In the genomic region with DNA sequence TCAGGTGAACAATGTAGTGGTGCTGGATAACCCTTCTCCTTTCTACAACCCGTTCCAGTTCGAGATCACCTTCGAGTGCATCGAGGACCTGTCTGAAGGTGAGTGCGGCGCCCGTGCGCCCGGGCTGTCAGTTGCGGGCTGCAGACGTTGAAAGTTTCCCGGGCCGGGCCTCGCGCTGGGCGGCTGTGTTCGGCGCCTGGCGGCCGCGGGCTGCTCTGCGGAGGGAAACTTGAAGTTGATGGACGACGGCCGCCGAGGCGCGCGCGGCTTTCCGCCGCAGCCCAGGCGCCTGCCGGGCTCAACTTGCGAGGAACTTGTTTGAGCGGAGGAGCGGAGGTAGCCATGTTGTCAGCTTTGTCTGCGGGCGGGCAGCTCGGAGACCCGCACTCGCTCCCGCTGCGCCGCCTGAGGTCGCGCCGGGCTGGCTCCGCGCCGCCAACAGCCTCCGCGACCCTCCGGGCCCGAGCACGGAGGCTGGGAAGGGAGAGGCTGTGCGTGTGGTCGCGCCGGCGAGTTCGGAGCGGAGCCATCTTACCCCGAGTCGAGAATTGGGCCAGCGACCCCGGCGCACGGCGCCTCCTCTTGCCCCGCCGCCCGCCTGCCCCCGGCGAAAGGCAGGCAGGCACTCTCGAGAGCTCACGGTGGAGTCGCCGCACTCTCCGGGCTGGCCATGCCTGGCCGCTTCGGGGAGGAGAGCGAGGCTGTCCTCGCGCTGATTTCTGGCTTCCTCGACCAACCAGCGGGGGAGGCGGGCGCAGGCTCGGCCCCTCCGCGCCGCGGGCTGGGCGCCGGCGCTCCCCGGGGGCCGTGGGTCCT, we compare ENCODE assay signal across 8 cellular contexts. TPM values are rescaled to one million over a fixed set of nuclear protein-coding genes. Genes with fewer than 3 reads are reported as not detected.
A peak's percentile ranks its signal among the peaks of the same experiment; 100 is the strongest.
DNase-seq lines count a peak whose midpoint lies in the region; TF ChIP-seq lines count a peak whose summit lies in the region.

No MANE protein-coding gene starts in this region.

- 0 out of 2 replicates have a peak, but pooled peaks cover 3% of the 10 kb centered on the region for H3K27me3 Mint-ChIP-seq in HFFc6 (ENCODE audit: insufficient read depth)
- no peaks in the 10 kb centered on the region for H3K27me3 Mint-ChIP-seq in chondrocyte (ENCODE audit: low read depth)

- H3K36me3 Mint-ChIP-seq in HFFc6 (ENCODE audit: low read depth) (peaks cover 16% of the 10 kb centered on the region), chondrocyte (ENCODE audit: low read depth) (peaks cover 14% of the 10 kb centered on the region)

- H3K27ac ChIP-seq in layer of hippocampus (ENCODE audit: low read depth, low read length) = peak overlapping the region; percentile 89

- H3K4me3 Mint-ChIP-seq in HFFc6 = peak overlapping the region; percentile 93
- peak overlapping the region; percentile 87 for H3K4me3 Mint-ChIP-seq in chondrocyte (ENCODE audit: unreplicated experiment)

- H3K27ac Mint-ChIP-seq in HFFc6 (peak overlapping the region; percentile 98), chondrocyte (ENCODE audit: unreplicated experiment) (peak overlapping the region; percentile 98)

- in situ Hi-C loops in GM13976 (cut with MboI; ENCODE audit: low sequenced_read_pairs, unreplicated experiment) = no loop called here

- TF ChIP-seq CTCF in GM13976 (IDR thresholded peaks at IDR 0.05; ENCODE audit: borderline replicate concordance, control extremely low read depth, extremely low read depth, insufficient read depth, missing control alignments) (no peak), HFFc6 (IDR thresholded peaks at IDR 0.05) (no peak), chondrocyte (IDR thresholded peaks at IDR 0.05) (no peak)

- DNase-seq in GM13976 (ENCODE audit: low spot score) (peak; percentile 77), HFFc6 (peak; percentile 45), MV-4-11 (lab: John Stamatoyannopoulos, UW) (peak; percentile 40), chondrocyte (ENCODE audit: low spot score) (no peak), SIG-M5 (lab: John Stamatoyannopoulos, UW) (no peak)
- peak; percentile 72 for DNase-seq in activated CD4-positive, CD25-positive, alpha-beta regulatory T cell treated with anti-CD3 and anti-CD28 coated beads, Interleukin-2, amount 50 U/mL, for 72 hours
- DNase-seq in stimulated activated CD4-positive, alpha-beta T cell treated with anti-CD3 and anti-CD28 coated beads, Interleukin-1b, Interleukin-23, amount 100 ng/mL, for 48 hours = peak; percentile 61

- H3K9me3 Mint-ChIP-seq in HFFc6 (no peaks in the 10 kb centered on the region), chondrocyte (ENCODE audit: low read depth) (no peaks in the 10 kb centered on the region)

- H3K27me3 ChIP-seq in layer of hippocampus (ENCODE audit: control insufficient read depth, insufficient read depth, low read length) = no peaks in the 10 kb centered on the region

- peaks cover 42% of the 10 kb centered on the region for H3K4me1 Mint-ChIP-seq in HFFc6 (ENCODE audit: low read depth)
- peaks cover 48% of the 10 kb centered on the region for H3K4me1 Mint-ChIP-seq in chondrocyte (ENCODE audit: low read depth)

RNA-seq across cellular contexts. Expression of a gene that starts 0.7 kb away (rescaled TPM):
- 10 to 100 TPM; 17.3 to 25.9 (median 21.7) TPM for total RNA-seq in HFFc6 (2021; fragmentation: NEBNext Ultra II Directional; extraction: Animal tissue kit (Norgen Biotek cat#: 25700))
- 18.5 to 28.6 TPM (median 18.7 TPM) in 3 replicates for total RNA-seq in chondrocyte

RNA-seq across cellular contexts. Expression of a gene that starts 40.3 kb away (rescaled TPM):
- total RNA-seq in HFFc6 (2021; fragmentation: NEBNext Ultra II Directional; extraction: Animal tissue kit (Norgen Biotek cat#: 25700)) = 1 to 10 TPM; 4.6 to 5.7 (median 5.0) TPM
- 9.9 to 14.1 TPM (median 11.1 TPM) in 3 replicates for total RNA-seq in chondrocyte

Comparison
In these comparisons a context has a peak if more than half of its experiments do, and no peak if none do; other contexts are left out.
1. DNase-seq: peak in GM13976 (single experiment), HFFc6 (single experiment), MV-4-11 (single experiment), activated CD4-positive, CD25-positive, alpha-beta regulatory T cell treated with anti-CD3 and anti-CD28 coated beads, Interleukin-2, amount 50 U/mL, for 72 hours (single experiment) and stimulated activated CD4-positive, alpha-beta T cell treated with anti-CD3 and anti-CD28 coated beads, Interleukin-1b, Interleukin-23, amount 100 ng/mL, for 48 hours (single experiment); none in chondrocyte (single experiment) and SIG-M5 (single experiment).